In the genomic region with DNA sequence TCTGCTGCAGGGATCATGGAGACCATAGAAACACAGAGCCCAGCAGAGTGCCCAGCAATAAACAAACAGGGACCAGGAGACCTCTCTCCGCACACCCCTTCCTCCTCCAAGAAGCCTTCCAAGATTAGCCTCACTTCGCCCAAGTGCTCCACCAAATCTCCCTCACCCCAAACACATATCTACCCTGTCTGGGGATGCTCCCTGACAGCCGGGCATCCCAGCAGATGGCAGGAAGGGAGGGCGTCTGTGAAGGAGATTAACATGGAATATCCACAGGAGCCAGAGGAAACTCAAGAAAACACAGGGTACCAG, we compare ENCODE assay signal across 9 cellular contexts. TPM values are rescaled to one million over a fixed set of nuclear protein-coding genes. Genes with fewer than 3 reads are reported as not detected.
DNase-seq lines count a peak whose midpoint lies in the region; ATAC-seq lines count a peak whose summit lies in the region.
"Had no signal": no experiment of that assay in that cellular context is flagged by ENCODE, and none has a peak within 500 bp of the region (broad histone marks: within the 10 kb centered on the region; RNA-seq: fewer than 3 reads in every experiment).

No MANE protein-coding gene starts in this region.

- H4K20me1 ChIP-seq in BLaER1, result peaks cover 15% of the 10 kb centered on the region

- H3K9me3 ChIP-seq in BLaER1, result no peaks in the 10 kb centered on the region
- no peaks in the 10 kb centered on the region for H3K9me3 ChIP-seq in CD4-positive, alpha-beta memory T cell (ENCODE audit: control insufficient read depth in 1 of 2, low read length in 2 of 2)
- H3K9me3 ChIP-seq: breast epithelium, SK-N-SH had no signal

- peaks cover 0 to 1% of the 10 kb centered on the region in 2 donors for H3K27me3 Mint-ChIP-seq in CD4-positive, alpha-beta memory T cell
- H3K27me3 Mint-ChIP-seq in activated T-helper 17 cell treated with anti-CD3 and anti-CD28 coated beads, Interleukin-2, amount 50 U/mL, for 72 hours, result no peaks in the 10 kb centered on the region
- H3K27me3 Mint-ChIP-seq in naive thymus-derived CD8-positive, alpha-beta T cell, result peaks cover 0 to 1% (median 0%) of the 10 kb centered on the region in 5 donors

- H3K27ac ChIP-seq in BLaER1, result 0 out of 2 replicates have a peak overlapping the region, but pooled peaks have one; percentile 0
- peak overlapping the region; percentile 4 for H3K27ac ChIP-seq in CD4-positive, alpha-beta memory T cell (ENCODE audit: low read depth, low read length)

- CTCF ChIA-PET in CD4-positive, alpha-beta memory T cell (lab: Charles Lee; ENCODE audit: partially characterized antibody), result interaction anchor here (0.6 to 9.4 kb wide), 35 partner anchors 9 to 563 kb away, joined by 3 to 194 read pairs (median 5); a partner anchor contains a TSS

- no peaks in the 10 kb centered on the region for H3K27me3 ChIP-seq in BLaER1
- no peaks in the 10 kb centered on the region for H3K27me3 ChIP-seq in CD4-positive, alpha-beta memory T cell (ENCODE audit: insufficient read depth, low read length)
- H3K27me3 ChIP-seq: breast epithelium had no signal

- H3K4me3 Mint-ChIP-seq in CD4-positive, alpha-beta memory T cell, result peak overlapping the region in 2 of 8 donors; percentile 46 to 80
- no peak overlapping the region for H3K4me3 Mint-ChIP-seq in activated T-helper 17 cell treated with anti-CD3 and anti-CD28 coated beads, Interleukin-2, amount 50 U/mL, for 72 hours
- peak overlapping the region in 2 of 10 donors; percentile 36 to 84 for H3K4me3 Mint-ChIP-seq in naive thymus-derived CD8-positive, alpha-beta T cell

- intact Hi-C loops in CD4-positive, alpha-beta memory T cell (cut with micrococcal nuclease), result loop anchor here (1.0 to 10.0 kb wide), 6 partner anchors 68 to 1152 kb away; a partner anchor contains a TSS

- peaks cover 0 to 7% (median 0%) of the 10 kb centered on the region in 8 donors for H3K9me3 Mint-ChIP-seq in CD4-positive, alpha-beta memory T cell
- no peaks in the 10 kb centered on the region for H3K9me3 Mint-ChIP-seq in activated T-helper 17 cell treated with anti-CD3 and anti-CD28 coated beads, Interleukin-2, amount 50 U/mL, for 72 hours
- no peaks in the 10 kb centered on the region for H3K9me3 Mint-ChIP-seq in naive thymus-derived CD8-positive, alpha-beta T cell

- peaks cover 4 to 37% of the 10 kb centered on the region in 2 donors for H3K36me3 Mint-ChIP-seq in CD4-positive, alpha-beta memory T cell
- H3K36me3 Mint-ChIP-seq in activated T-helper 17 cell treated with anti-CD3 and anti-CD28 coated beads, Interleukin-2, amount 50 U/mL, for 72 hours (ENCODE audit: low read depth), result peaks cover 19% of the 10 kb centered on the region
- H3K36me3 Mint-ChIP-seq in naive thymus-derived CD8-positive, alpha-beta T cell, result peaks cover 0 to 11% (median 0%) of the 10 kb centered on the region in 3 donors

- peaks cover 22% of the 10 kb centered on the region for H3K36me3 ChIP-seq in BLaER1
- H3K36me3 ChIP-seq in CD4-positive, alpha-beta memory T cell (ENCODE audit: insufficient read depth, low read length), result peaks cover 5% of the 10 kb centered on the region
- H3K36me3 ChIP-seq: breast epithelium had no signal

- no peak for ATAC-seq in activated T-helper 17 cell treated with anti-CD3 and anti-CD28 coated beads, Interleukin-2, amount 50 U/mL, for 72 hours (replicated peaks)
- ATAC-seq in naive thymus-derived CD8-positive, alpha-beta T cell, result no peak

- H3K4me2 ChIP-seq in BLaER1, result peak overlapping the region; percentile 32; the same call in 1 of the 2 replicates
- H3K4me2 ChIP-seq: SK-N-SH had no signal

- no peak overlapping the region for H3K9ac ChIP-seq in BLaER1
- H3K9ac ChIP-seq: SK-N-SH had no signal

- peaks cover 19 to 60% (median 41%) of the 10 kb centered on the region in 4 donors for H3K4me1 Mint-ChIP-seq in CD4-positive, alpha-beta memory T cell
- H3K4me1 Mint-ChIP-seq in activated T-helper 17 cell treated with anti-CD3 and anti-CD28 coated beads, Interleukin-2, amount 50 U/mL, for 72 hours, result peaks cover 13% of the 10 kb centered on the region
- peaks cover 24 to 77% (median 41%) of the 10 kb centered on the region in 4 donors for H3K4me1 Mint-ChIP-seq in naive thymus-derived CD8-positive, alpha-beta T cell

- H3K4me1 ChIP-seq in BLaER1, result peaks cover 55% of the 10 kb centered on the region
- peaks cover 27% of the 10 kb centered on the region for H3K4me1 ChIP-seq in CD4-positive, alpha-beta memory T cell (ENCODE audit: insufficient read depth, low read length)

- peak overlapping the region; percentile 72 to 96 (median 95) for H3K27ac Mint-ChIP-seq in CD4-positive, alpha-beta memory T cell
- H3K27ac Mint-ChIP-seq in activated T-helper 17 cell treated with anti-CD3 and anti-CD28 coated beads, Interleukin-2, amount 50 U/mL, for 72 hours, result peak overlapping the region; percentile 64
- peak overlapping the region; percentile 75 to 97 (median 90) for H3K27ac Mint-ChIP-seq in naive thymus-derived CD8-positive, alpha-beta T cell

- DNase-seq in CD4-positive, alpha-beta memory T cell, result no peak
- DNase-seq in naive thymus-derived CD8-positive, alpha-beta T cell, result no peak
- DNase-seq in NCI-H1417 treated with DMSO at 0.1 percent for 48 hours (lab: John Stamatoyannopoulos, UW), result no peak
- DNase-seq in NCI-H446 (lab: John Stamatoyannopoulos, UW), result no peak
- no peak for DNase-seq in hippocampal formation (lab: John Stamatoyannopoulos, UW)

- POLR2A ChIA-PET in CD4-positive, alpha-beta memory T cell (lab: Charles Lee; ENCODE audit: partially characterized antibody), result interaction anchor here (0.6 to 2.5 kb wide), 18 partner anchors 8 to 517 kb away, joined by 3 to 45 read pairs (median 4); a partner anchor contains a TSS
- POLR2A ChIA-PET in naive thymus-derived CD8-positive, alpha-beta T cell (lab: Charles Lee), result interaction anchor here (0.6 to 6.0 kb wide), 13 partner anchors 9 to 1229 kb away, joined by 3 to 49 read pairs (median 5); a partner anchor contains a TSS

- no peak overlapping the region for H3K4me3 ChIP-seq in BLaER1
- H3K4me3 ChIP-seq in CD4-positive, alpha-beta memory T cell (ENCODE audit: low read length in 2 of 2), result no peak overlapping the region
- H3K4me3 ChIP-seq: breast epithelium had no signal

RNA-seq across cellular contexts. Expression of a gene that starts 26.5 kb away (rescaled TPM):
- 100 to 1,000 TPM; 144 to 157 TPM for total RNA-seq in CD4-positive, alpha-beta memory T cell
- polyA plus RNA-seq in CD4-positive, alpha-beta memory T cell, result 10 to 100 TPM in 1 of 2 donors, 1 to 10 TPM in 1; 9.5 to 36.8 TPM
- 100 to 1,000 TPM in 1 of 2 donors, 10 to 100 TPM in 1; 98.0 to 216 TPM for total RNA-seq in activated T-helper 17 cell treated with anti-CD3 and anti-CD28 coated beads, Interleukin-2, amount 50 U/mL, for 72 hours
- 100 to 1,000 TPM; 155 to 166 TPM for total RNA-seq in naive thymus-derived CD8-positive, alpha-beta T cell
- 10 to 100 TPM; 14.7 to 40.0 (median 27.6) TPM for polyA plus RNA-seq in naive thymus-derived CD8-positive, alpha-beta T cell

RNA-seq across cellular contexts. Expression of a gene that starts 51.5 kb away (rescaled TPM):
- 1 to 10 TPM in 1 of 2 experiments, under 1 TPM in 1; 0.75 to 1.7 TPM for total RNA-seq in CD4-positive, alpha-beta memory T cell
- 1 to 10 TPM in 1 of 2 donors, under 1 TPM in 1; 0.11 to 1.2 TPM for polyA plus RNA-seq in CD4-positive, alpha-beta memory T cell
- 1 to 10 TPM; 1.7 to 3.6 TPM for total RNA-seq in activated T-helper 17 cell treated with anti-CD3 and anti-CD28 coated beads, Interleukin-2, amount 50 U/mL, for 72 hours
- 1 to 10 TPM; 1.2 to 1.9 TPM for total RNA-seq in naive thymus-derived CD8-positive, alpha-beta T cell
- polyA plus RNA-seq in naive thymus-derived CD8-positive, alpha-beta T cell, result under 1 TPM in 2 of 3 donors, not detected in 1; 0.22 to 0.24 TPM
